7 cellular contexts compared by ENCODE assay signal in the genomic region with DNA sequence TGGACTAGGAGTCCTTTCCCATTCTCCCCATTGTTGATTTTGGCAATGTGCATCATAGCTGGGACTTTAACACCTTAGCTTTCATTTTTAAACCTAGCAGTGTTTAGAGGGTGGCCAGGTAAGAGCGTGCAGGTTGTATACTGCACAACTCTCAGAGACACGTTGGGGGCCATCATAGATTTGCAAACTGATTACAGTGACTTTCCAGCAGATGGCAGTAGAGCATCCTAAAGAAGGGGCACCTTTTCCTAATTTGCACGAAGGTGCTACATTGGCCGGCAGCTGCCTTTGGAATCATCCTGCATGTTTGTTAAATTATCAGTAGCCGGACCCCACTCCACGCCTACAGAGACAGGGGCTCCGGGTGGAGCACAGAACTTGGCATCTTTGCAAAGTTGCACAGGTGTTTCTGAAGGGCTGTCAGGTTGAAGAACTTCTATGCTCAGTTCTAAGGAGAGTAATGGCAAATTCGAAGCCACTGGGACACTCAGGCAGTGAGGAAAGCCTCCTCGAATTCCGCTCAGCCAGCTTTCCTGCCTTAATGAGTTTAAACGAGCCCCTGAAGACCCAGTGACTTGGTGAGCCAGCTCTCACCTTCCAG. TPM values are rescaled to one million over a fixed set of nuclear protein-coding genes. Genes with fewer than 3 reads are reported as not detected.
DNase-seq lines count a peak whose midpoint lies in the region; ATAC-seq and TF ChIP-seq lines count a peak whose summit lies in the region.

No MANE protein-coding gene starts in this region.

- intact Hi-C loops in left colon (cut with DNase I, micrococcal nuclease), result loop anchor here in 1 of 2 donors (5.0 kb wide), 1 partner anchor 108 kb away; no protein-coding TSS in a partner anchor
- intact Hi-C loops in upper lobe of right lung (cut with DNase I), result no loop called here

- H3K27me3 Mint-ChIP-seq in brain, result peaks cover 2% of the 10 kb centered on the region

- DNase-seq in DMS153 treated with DMSO at 0.1 percent for 48 hours (lab: John Stamatoyannopoulos, UW; ENCODE audit: unreplicated experiment) (peak; percentile 52), HK-2 (ENCODE audit: unreplicated experiment) (peak; percentile 21), left colon (no peak), upper lobe of right lung (no peak), 8988T (no peak)

- peak; percentile 68 for ATAC-seq in left colon
- ATAC-seq in upper lobe of right lung, result peak; percentile 81

- H3K9me3 ChIP-seq in OCI-LY3 (ENCODE audit: insufficient read depth, low read length) (no peaks in the 10 kb centered on the region), upper lobe of right lung (no peaks in the 10 kb centered on the region)

- H3K4me1 ChIP-seq in OCI-LY3 (ENCODE audit: low read length) (peaks cover 11% of the 10 kb centered on the region; the same call in 1 of the 2 replicates), upper lobe of right lung (no peaks in the 10 kb centered on the region)

- no peaks in the 10 kb centered on the region for H3K9me3 Mint-ChIP-seq in brain

- no peak overlapping the region for H3K4me3 Mint-ChIP-seq in brain

- H3K27ac ChIP-seq in OCI-LY3 (ENCODE audit: low read length) (no peak overlapping the region), upper lobe of right lung (no peak overlapping the region)

- peak overlapping the region; percentile 37; the same call in 1 of the 2 replicates for H3K4me2 ChIP-seq in OCI-LY3 (ENCODE audit: low read length)

- 0 out of 2 replicates have a peak, but pooled peaks cover 3% of the 10 kb centered on the region for H4K20me1 ChIP-seq in OCI-LY3 (ENCODE audit: insufficient read depth, low read length)

- H3K79me2 ChIP-seq in OCI-LY3 (ENCODE audit: low read length), result no peaks in the 10 kb centered on the region

- H3K27ac Mint-ChIP-seq in brain, result no peak overlapping the region

- no peak overlapping the region for H3K9ac ChIP-seq in OCI-LY3 (ENCODE audit: low read length)

- H3K36me3 ChIP-seq in OCI-LY3 (replicated peaks; ENCODE audit: low read depth, low read length) (no peaks in the 10 kb centered on the region), upper lobe of right lung (no peaks in the 10 kb centered on the region)

- H3K36me3 Mint-ChIP-seq in brain, result no peaks in the 10 kb centered on the region

- H3K27me3 ChIP-seq in OCI-LY3 (ENCODE audit: low read depth, low read length), result peaks cover 12% of the 10 kb centered on the region
- no peaks in the 10 kb centered on the region for H3K27me3 ChIP-seq in upper lobe of right lung

- H2AFZ ChIP-seq in OCI-LY3 (ENCODE audit: low read depth, low read length), result no peak overlapping the region

- no peaks in the 10 kb centered on the region for H3K4me1 Mint-ChIP-seq in brain

- TF ChIP-seq CTCF in OCI-LY3 (IDR thresholded peaks at IDR 0.05; ENCODE audit: low read depth, low read length) (peak; percentile 90), brain (conservative IDR thresholded peaks at IDR 0.05) (peak; percentile 76 to 85), upper lobe of right lung (IDR thresholded peaks at IDR 0.05) (peak; percentile 73)

- no peak overlapping the region for H3K4me3 ChIP-seq in OCI-LY3 (ENCODE audit: low read length)
- no peak overlapping the region for H3K4me3 ChIP-seq in upper lobe of right lung

RNA-seq across cellular contexts. Expression of a gene that starts 7.7 kb away (rescaled TPM):
- polyA plus RNA-seq in brain (ENCODE audit: insufficient read depth, low read depth, low replicate concordance), result not detected
- total RNA-seq in left colon (under 1 TPM in 1 of 2 donors, not detected in 1; 0.42 TPM), upper lobe of right lung (not detected)

RNA-seq across cellular contexts. Expression of a gene that starts 13.7 kb away (rescaled TPM):
- polyA plus RNA-seq in brain (ENCODE audit: insufficient read depth, low read depth, low replicate concordance), result 8.6 TPM
- total RNA-seq in left colon (100 to 1,000 TPM; 100 to 106 TPM), upper lobe of right lung (46.7 TPM)

Comparison
In these comparisons a context has a peak if more than half of its experiments do, and no peak if none do; other contexts are left out.
1. DNase-seq: peak in DMS153 treated with DMSO at 0.1 percent for 48 hours (single experiment) and HK-2 (single experiment); none in left colon (0 of 2), upper lobe of right lung (single experiment) and 8988T (single experiment).
2. Peak in every context shown above with its lines, with median percentiles within 50 percentile points of each other: CTCF ChIP-seq.